ENCODE assay signal across 8 cellular contexts in the genomic region with DNA sequence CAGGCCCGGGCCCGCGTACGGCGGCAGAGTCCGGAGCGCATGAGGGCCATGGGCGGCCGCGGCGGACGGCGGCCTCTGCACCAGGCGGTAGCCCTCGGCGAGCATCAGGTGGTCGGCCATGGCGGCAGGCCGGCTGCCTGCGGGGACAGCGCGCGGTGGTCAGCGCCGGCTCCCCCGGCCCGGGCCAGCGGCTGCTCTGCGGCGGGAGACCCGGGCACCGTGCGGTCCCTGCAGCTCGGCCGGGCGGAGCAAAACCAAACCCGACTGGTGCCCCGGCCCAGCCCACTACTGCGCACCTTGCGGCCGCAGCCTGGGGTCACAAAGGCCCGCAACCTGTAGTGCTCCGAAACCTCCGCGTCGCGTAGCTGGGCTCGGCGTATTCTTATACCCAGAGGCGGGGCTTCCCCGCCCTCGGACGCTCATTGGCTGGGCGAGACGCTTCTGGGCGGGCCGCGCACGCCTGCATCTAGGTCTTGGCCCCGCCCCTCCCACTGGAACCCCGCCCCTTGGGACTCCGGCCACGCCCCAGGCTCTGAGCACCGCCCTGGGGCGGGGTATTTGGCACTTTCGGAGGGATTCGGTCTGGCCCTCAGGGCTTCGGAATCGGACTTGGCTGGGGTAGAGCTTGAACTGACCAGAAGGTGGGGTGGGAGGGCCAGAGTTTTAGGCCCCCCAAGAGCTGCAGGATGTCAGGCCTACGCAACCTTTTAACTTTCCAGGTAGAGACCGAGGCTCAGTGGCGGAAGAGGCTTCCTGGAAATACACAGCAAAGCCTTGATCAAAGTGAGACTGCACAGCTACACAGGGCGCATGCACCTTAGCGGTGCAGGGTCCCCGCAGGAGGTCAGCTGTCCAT.
A peak's percentile ranks its signal among the peaks of the same experiment; 100 is the strongest.
DNase-seq lines count a peak whose midpoint lies in the region; ATAC-seq lines count a peak whose summit lies in the region.

A gene with protein sequence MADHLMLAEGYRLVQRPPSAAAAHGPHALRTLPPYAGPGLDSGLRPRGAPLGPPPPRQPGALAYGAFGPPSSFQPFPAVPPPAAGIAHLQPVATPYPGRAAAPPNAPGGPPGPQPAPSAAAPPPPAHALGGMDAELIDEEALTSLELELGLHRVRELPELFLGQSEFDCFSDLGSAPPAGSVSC (minus strand): TSS at position 356 of the 856 bp plus-strand sequence. CDS start 236 bp downstream, at position 120.

- no peaks in the 10 kb centered on the region for H3K9me3 Mint-ChIP-seq in effector memory CD8-positive, alpha-beta T cell

- peak; percentile 91 for ATAC-seq in GM19328 (IDR thresholded peaks at IDR 0.05; ENCODE audit: unreplicated experiment)
- ATAC-seq in HG03469 (IDR thresholded peaks at IDR 0.05; ENCODE audit: unreplicated experiment), result peak; percentile 77
- peak; percentile 94 for ATAC-seq in effector memory CD8-positive, alpha-beta T cell (replicated peaks)

- peak within 1 kb of the TSS; percentile 91 to 93 for H3K4me3 Mint-ChIP-seq in effector memory CD8-positive, alpha-beta T cell

- DNase-seq in C1 segment of cervical spinal cord (lab: John Stamatoyannopoulos, UW) (peak; percentile 51 to 92 (median 81)), NCI-H69 (lab: John Stamatoyannopoulos, UW) (peak; percentile 92), medulla oblongata (ENCODE audit: extremely low spot score) (peak; percentile 96)
- DNase-seq in activated CD8-positive, alpha-beta memory T cell treated with anti-CD3 and anti-CD28 coated beads for 24 hours, result peak; percentile 99
- peak; percentile 94 to 97 (median 94) for DNase-seq in effector memory CD8-positive, alpha-beta T cell
- peak; percentile 89 to 93 (median 93) for DNase-seq in stimulated activated CD4-positive, alpha-beta T cell treated with anti-CD3 and anti-CD28 coated beads, TNF-alpha, amount 100 ng/mL, for 48 hours (ENCODE audit: low read depth in 3 of 3)

- H3K36me3 Mint-ChIP-seq in effector memory CD8-positive, alpha-beta T cell (ENCODE audit: insufficient read depth), result peaks cover 5% of the 10 kb centered on the region

- peaks cover 4 to 11% of the 10 kb centered on the region in 2 donors for H3K4me1 Mint-ChIP-seq in effector memory CD8-positive, alpha-beta T cell (ENCODE audit: low read depth in 2 of 2)

- H3K27me3 Mint-ChIP-seq in effector memory CD8-positive, alpha-beta T cell, result peaks cover 0 to 8% of the 10 kb centered on the region in 2 donors

- peak within 1 kb of the TSS; percentile 89 to 93 for H3K27ac Mint-ChIP-seq in effector memory CD8-positive, alpha-beta T cell

Comparison
In these comparisons a context has a peak if more than half of its experiments do, and no peak if none do; other contexts are left out.
1. Peak in every context shown above with its lines: DNase-seq and ATAC-seq.